Comparison of ENCODE assay signal across 27 cellular contexts in genomic region chr9:110106698-110107097, GRCh38.
DNase-seq lines count a peak whose midpoint lies in the region; ATAC-seq and TF ChIP-seq lines count a peak whose summit lies in the region.
"Had no signal": no experiment of that assay in that cellular context is flagged by ENCODE, and none has a peak within 500 bp of the region (broad histone marks: within the 10 kb centered on the region; RNA-seq: fewer than 3 reads in every experiment).

No MANE protein-coding gene starts in this region.

- no peak overlapping the region for H2BK120ac ChIP-seq in IMR-90 (ENCODE audit: low read depth, low read length)

- H3K9me3 Mint-ChIP-seq in memory B cell: no peaks in the 10 kb centered on the region
- H3K9me3 Mint-ChIP-seq in T-helper 2 cell treated with Interferon-gamma antibody and Interleukin-4, amounts not matched to agents 5 μg/mL and 100 μg/mL, for 36 hours: no peaks in the 10 kb centered on the region
- H3K9me3 Mint-ChIP-seq: activated CD4-positive, alpha-beta T cell treated with anti-CD3 and anti-CD28 coated beads, Interleukin-2, amount 10 ng/mL, durations not matched to agents 7 days and 5 days; activated naive CD4-positive, alpha-beta T cell treated with anti-CD3 and anti-CD28 coated beads for 36 hours; effector memory CD8-positive, alpha-beta T cell had no signal

- TF ChIP-seq POLR2A in IMR-90 (IDR thresholded peaks at IDR 0.05; ENCODE audit: low read depth, low read length) (no peak), prostate gland (IDR thresholded peaks at IDR 0.05) (no peak)

- no peak overlapping the region for H4K8ac ChIP-seq in IMR-90 (ENCODE audit: low read depth in 2 of 2, low read length in 2 of 2)

- H2AK9ac ChIP-seq in IMR-90 (replicated peaks; ENCODE audit: low read depth, low read length, poor library complexity): no peak overlapping the region

- H3K4me1 Mint-ChIP-seq in memory B cell: peaks cover 52% of the 10 kb centered on the region
- H3K4me1 Mint-ChIP-seq in T-helper 2 cell treated with Interferon-gamma antibody and Interleukin-4, amounts not matched to agents 5 μg/mL and 100 μg/mL, for 36 hours (ENCODE audit: low read depth): peaks cover 31% of the 10 kb centered on the region

- no peak overlapping the region for H3K56ac ChIP-seq in IMR-90 (ENCODE audit: extremely low read depth, insufficient read depth, low read length)

- H3K9me3 ChIP-seq in IMR-90 (ENCODE audit: control insufficient read depth, insufficient read depth, low read length): no peaks in the 10 kb centered on the region
- no peaks in the 10 kb centered on the region for H3K9me3 ChIP-seq in OCI-LY7 (ENCODE audit: low read length)
- H3K9me3 ChIP-seq in prostate gland: no peaks in the 10 kb centered on the region
- H3K9me3 ChIP-seq: breast epithelium, colonic mucosa, gastroesophageal sphincter, lower lobe of right lung had no signal

- no peaks in the 10 kb centered on the region for H3K9me2 ChIP-seq in OCI-LY7 (ENCODE audit: insufficient read depth, low read length)

- H3K23ac ChIP-seq in IMR-90 (ENCODE audit: low read depth, low read length): peak overlapping the region; percentile 6; the same call in 1 of the 2 replicates

- H3K79me2 ChIP-seq in ACC112 (ENCODE audit: control insufficient read depth, insufficient read depth, low read length, unreplicated experiment) (peaks cover 83% of the 10 kb centered on the region), OCI-LY7 (ENCODE audit: insufficient read depth, low read depth, low read length) (peaks cover 98% of the 10 kb centered on the region; the same call in 1 of the 2 replicates)

- H3K9ac ChIP-seq in IMR-90 (ENCODE audit: low read depth, low read length): no peak overlapping the region

- 0 out of 2 replicates have a peak overlapping the region, but pooled peaks have one; percentile 33 for H3K18ac ChIP-seq in IMR-90 (ENCODE audit: low read depth, low read length)

- H3K27me3 ChIP-seq in ACC112 (ENCODE audit: insufficient read depth, low read length): no peaks in the 10 kb centered on the region
- no peaks in the 10 kb centered on the region for H3K27me3 ChIP-seq in IMR-90 (ENCODE audit: control insufficient read depth, insufficient read depth, low read length)
- no peaks in the 10 kb centered on the region for H3K27me3 ChIP-seq in prostate gland (replicated peaks; ENCODE audit: insufficient read depth)
- no peaks in the 10 kb centered on the region for H3K27me3 ChIP-seq in foreskin keratinocyte
- H3K27me3 ChIP-seq: breast epithelium, colonic mucosa, gastroesophageal sphincter had no signal

- peaks cover 29% of the 10 kb centered on the region for H3K9me1 ChIP-seq in IMR-90 (ENCODE audit: insufficient read depth, low read length)

- peaks cover 10 to 76% of the 10 kb centered on the region in 2 experiments; a peak in 3 of 4 replicates for H3K79me1 ChIP-seq in IMR-90 (ENCODE audit: low read depth in 1 of 2, low read length in 2 of 2)

- H3K4me1 ChIP-seq in ACC112 (ENCODE audit: control insufficient read depth, insufficient read depth, low read length, unreplicated experiment) (peaks cover 55% of the 10 kb centered on the region), IMR-90 (ENCODE audit: control insufficient read depth, insufficient read depth, low read length) (peaks cover 36% of the 10 kb centered on the region), OCI-LY7 (ENCODE audit: insufficient read depth, low read length, poor library complexity, severe bottlenecking) (peaks cover 94% of the 10 kb centered on the region), prostate gland (replicated peaks) (no peaks in the 10 kb centered on the region), foreskin keratinocyte (no peaks in the 10 kb centered on the region)
- H3K4me1 ChIP-seq: breast epithelium, colonic mucosa had no signal

- H3K27me3 Mint-ChIP-seq in memory B cell: no peaks in the 10 kb centered on the region
- no peaks in the 10 kb centered on the region for H3K27me3 Mint-ChIP-seq in T-helper 2 cell treated with Interferon-gamma antibody and Interleukin-4, amounts not matched to agents 5 μg/mL and 100 μg/mL, for 36 hours (ENCODE audit: low read depth)
- H3K27me3 Mint-ChIP-seq: activated CD4-positive, alpha-beta T cell treated with anti-CD3 and anti-CD28 coated beads, Interleukin-2, amount 10 ng/mL, durations not matched to agents 7 days and 5 days; effector memory CD8-positive, alpha-beta T cell had no signal

- peaks cover 83% of the 10 kb centered on the region for H4K20me1 ChIP-seq in IMR-90 (ENCODE audit: insufficient read depth, low read length)
- no peaks in the 10 kb centered on the region for H4K20me1 ChIP-seq in OCI-LY7 (ENCODE audit: insufficient read depth, low read length)

- no peak for TF ChIP-seq CTCF in IMR-90 (conservative IDR thresholded peaks at IDR 0.05; ENCODE audit: low read depth, low read length)
- no peak for TF ChIP-seq CTCF in OCI-LY7 (conservative IDR thresholded peaks at IDR 0.05; ENCODE audit: low read length)
- TF ChIP-seq CTCF in prostate gland (IDR thresholded peaks at IDR 0.05): no peak
- TF ChIP-seq CTCF in foreskin keratinocyte (conservative IDR thresholded peaks at IDR 0.05): no peak

- dilution Hi-C loops in IMR-90 (cut with HindIII; ENCODE audit: low sequenced_read_pairs, unreplicated experiment): no loop called here

- no peak overlapping the region for H3K4me2 ChIP-seq in IMR-90 (ENCODE audit: low read depth, low read length)
- peak overlapping the region; percentile 61; the same call in 1 of the 2 replicates for H3K4me2 ChIP-seq in OCI-LY7 (ENCODE audit: low read length)

- peak overlapping the region; percentile 53 for H3K14ac ChIP-seq in IMR-90 (replicated peaks; ENCODE audit: low read depth, low read length)

- no peak overlapping the region for H3K4me3 Mint-ChIP-seq in memory B cell
- H3K4me3 Mint-ChIP-seq in T-helper 2 cell treated with Interferon-gamma antibody and Interleukin-4, amounts not matched to agents 5 μg/mL and 100 μg/mL, for 36 hours: no peak overlapping the region
- H3K4me3 Mint-ChIP-seq: activated CD4-positive, alpha-beta T cell treated with anti-CD3 and anti-CD28 coated beads, Interleukin-2, amount 10 ng/mL, durations not matched to agents 7 days and 5 days; activated naive CD4-positive, alpha-beta T cell treated with anti-CD3 and anti-CD28 coated beads for 36 hours; effector memory CD8-positive, alpha-beta T cell had no signal

- H4K5ac ChIP-seq in IMR-90 (ENCODE audit: low read depth, low read length): no peak overlapping the region

- no peak overlapping the region for H2AFZ ChIP-seq in ACC112 (ENCODE audit: low read length, unreplicated experiment)
- no peak overlapping the region for H2AFZ ChIP-seq in IMR-90 (replicated peaks; ENCODE audit: low read length, poor library complexity)
- no peak overlapping the region for H2AFZ ChIP-seq in OCI-LY7 (ENCODE audit: low read length)

- WGBS in IMR-90 (ENCODE audit: extremely low coverage in 2 of 2, insufficient read length in 1 of 2), 2 experiments: no CpG with 5 or more reads among the region's 2 CpGs
- WGBS in prostate gland: 81% methylated on average over 2 of the region's 2 CpGs

- CTCF ChIA-PET in IMR-90 (lab: Yijun Ruan, JAX) (no interaction called here), OCI-LY7 (lab: Charles Lee; ENCODE audit: unreplicated experiment) (no interaction called here)

- H3K27ac Mint-ChIP-seq in memory B cell: peak overlapping the region; percentile 76
- no peak overlapping the region for H3K27ac Mint-ChIP-seq in T-helper 2 cell treated with Interferon-gamma antibody and Interleukin-4, amounts not matched to agents 5 μg/mL and 100 μg/mL, for 36 hours
- H3K27ac Mint-ChIP-seq: activated CD4-positive, alpha-beta T cell treated with anti-CD3 and anti-CD28 coated beads, Interleukin-2, amount 10 ng/mL, durations not matched to agents 7 days and 5 days; activated naive CD4-positive, alpha-beta T cell treated with anti-CD3 and anti-CD28 coated beads for 36 hours; effector memory CD8-positive, alpha-beta T cell had no signal

- POLR2A ChIA-PET in IMR-90 (lab: Charles Lee; ENCODE audit: unreplicated experiment): no interaction called here
- POLR2A ChIA-PET in OCI-LY7 (lab: Charles Lee): interaction anchor here (0.6 to 7.4 kb wide), 5 partner anchors 10 to 156 kb away, joined by 3 to 136 read pairs (median 5); no protein-coding TSS in a partner anchor

- no peak overlapping the region for H3K4me3 ChIP-seq in ACC112 (ENCODE audit: low read depth, low read length)
- no peak overlapping the region for H3K4me3 ChIP-seq in IMR-90 (ENCODE audit: insufficient read depth, low read depth, low read length)
- no peak overlapping the region for H3K4me3 ChIP-seq in OCI-LY7 (ENCODE audit: low read depth, low read length, poor library complexity, severe bottlenecking)
- H3K4me3 ChIP-seq in prostate gland: no peak overlapping the region
- H3K4me3 ChIP-seq: breast epithelium, colonic mucosa, gastroesophageal sphincter, lower lobe of right lung, SK-N-MC had no signal

- peak overlapping the region; percentile 62; the same call in 1 of the 2 replicates for H3K27ac ChIP-seq in ACC112 (ENCODE audit: low read depth, low read length)
- H3K27ac ChIP-seq in IMR-90 (ENCODE audit: insufficient read depth, low read length): no peak overlapping the region
- peak overlapping the region; percentile 18 for H3K27ac ChIP-seq in OCI-LY7 (ENCODE audit: low read depth, low read length, poor library complexity, severe bottlenecking)
- H3K27ac ChIP-seq in prostate gland: no peak overlapping the region
- no peak overlapping the region for H3K27ac ChIP-seq in foreskin keratinocyte
- H3K27ac ChIP-seq: breast epithelium, colonic mucosa, gastroesophageal sphincter, lower lobe of right lung, RWPE1, SK-N-MC, VCaP had no signal

- H2BK20ac ChIP-seq in IMR-90 (ENCODE audit: low read depth, low read length): no peak overlapping the region

- H3K36me3 ChIP-seq in ACC112 (ENCODE audit: insufficient read depth, low read length): peaks cover 3% of the 10 kb centered on the region; the same call in 1 of the 2 replicates
- peaks cover 13% of the 10 kb centered on the region for H3K36me3 ChIP-seq in IMR-90 (ENCODE audit: control insufficient read depth, insufficient read depth, low read length)
- peaks cover 45% of the 10 kb centered on the region for H3K36me3 ChIP-seq in OCI-LY7 (ENCODE audit: insufficient read depth, low read length)
- no peaks in the 10 kb centered on the region for H3K36me3 ChIP-seq in prostate gland
- H3K36me3 ChIP-seq: breast epithelium, colonic mucosa, gastroesophageal sphincter, lower lobe of right lung had no signal

- no peak overlapping the region for H2AK5ac ChIP-seq in IMR-90 (ENCODE audit: low read depth, low read length)

- peaks cover 10% of the 10 kb centered on the region for H3K36me3 Mint-ChIP-seq in memory B cell
- peaks cover 14% of the 10 kb centered on the region for H3K36me3 Mint-ChIP-seq in T-helper 2 cell treated with Interferon-gamma antibody and Interleukin-4, amounts not matched to agents 5 μg/mL and 100 μg/mL, for 36 hours (ENCODE audit: low read depth)

- no peak overlapping the region for H2BK5ac ChIP-seq in IMR-90 (ENCODE audit: low read depth, low read length, poor library complexity, severe bottlenecking)

- ATAC-seq in IMR-90 (ENCODE audit: low read depth): no peak
- no peak for ATAC-seq in memory B cell (ENCODE audit: low read depth)
- ATAC-seq in foreskin keratinocyte: no peak
- ATAC-seq: effector memory CD8-positive, alpha-beta T cell; esophagus mucosa; gastroesophageal sphincter; HCT116; lower lobe of right lung had no signal

- BruUV-seq in IMR-90 (replicated peaks; lab: Mats Ljungman, UMichigan): no TSS peak
- no TSS peak for BruUV-seq in OCI-LY7 (replicated peaks; lab: Mats Ljungman, UMichigan)

- no peak overlapping the region for H4K91ac ChIP-seq in IMR-90 (ENCODE audit: insufficient read depth, low read depth, low read length)

- DNase-seq in IMR-90 (no peak), OCI-LY7 (ENCODE audit: low spot score) (no peak), memory B cell (ENCODE audit: low spot score in 2 of 2) (no peak), prostate gland (ENCODE audit: low spot score) (no peak), foreskin keratinocyte (no peak)
- no peak for DNase-seq in T-helper 2 cell treated with Interferon-gamma antibody and Interleukin-4, amounts not matched to agents 5 μg/mL and 100 μg/mL, for 36 hours (ENCODE audit: low spot score)
- DNase-seq in activated CD4-positive, alpha-beta T cell treated with anti-CD3 and anti-CD28 coated beads, Interleukin-2, amount 50 U/mL, for 4 hours: no peak
- DNase-seq: activated CD4-positive, alpha-beta T cell treated with anti-CD3 and anti-CD28 coated beads, Interleukin-2, amount 10 ng/mL, durations not matched to agents 7 days and 5 days; activated naive CD4-positive, alpha-beta T cell treated with anti-CD3 and anti-CD28 coated beads for 36 hours; amniotic stem cell; colonic mucosa; effector memory CD8-positive, alpha-beta T cell; kidney; lower lobe of right lung; NCI-H1436; NCI-H2171; NCI-H526; occipital lobe; retina had no signal

- no peak for TF ChIP-seq RAD21 in IMR-90 (IDR thresholded peaks at IDR 0.05; ENCODE audit: low read length)

- no peak overlapping the region for H2BK15ac ChIP-seq in IMR-90 (ENCODE audit: low read depth, low read length)

- in situ Hi-C loops in IMR-90 (cut with MboI; ENCODE audit: low sequenced_read_pairs): no loop called here

- H3K4ac ChIP-seq in IMR-90 (ENCODE audit: low read depth, low read length): no peak overlapping the region

- intact Hi-C loops in IMR-90 (cut with micrococcal nuclease): no loop called here
- intact Hi-C loops in OCI-LY7 (cut with micrococcal nuclease; ENCODE audit: unreplicated experiment): no loop called here
- intact Hi-C loops in prostate gland (cut with DNase I): no loop called here

Comparison
In these comparisons a context has a peak if more than half of its experiments do, and no peak if none do; other contexts are left out.
1. H3K27ac ChIP-seq: peak in ACC112 (single experiment) and OCI-LY7 (single experiment); none in IMR-90 (single experiment), prostate gland (0 of 2) and foreskin keratinocyte (single experiment).